In genomic region chr6:107196143-107196542, GRCh38 we compare ENCODE assay signal across 31 cellular contexts.
"Had no signal": no experiment of that assay in that cellular context is flagged by ENCODE, and none has a peak within 500 bp of the region (broad histone marks: within the 10 kb centered on the region; RNA-seq: fewer than 3 reads in every experiment).

No MANE protein-coding gene starts in this region.

- ATAC-seq: activated CD4-positive, alpha-beta T cell treated with anti-CD3 and anti-CD28 coated beads for 36 hours; activated CD4-positive, CD25-positive, alpha-beta regulatory T cell treated with anti-CD3 and anti-CD28 coated beads, Interleukin-2, amount 50 U/mL, for 24 hours; activated CD8-positive, alpha-beta T cell treated with anti-CD3 and anti-CD28 coated beads, Interleukin-2, amount 10 ng/mL, durations not matched to agents 7 days and 5 days; activated naive CD4-positive, alpha-beta T cell treated with anti-CD3 and anti-CD28 coated beads, Interleukin-2, amount 50 U/mL, for 72 hours; PC-3; WTC11 had no signal

- DNase-seq: activated CD4-positive, alpha-beta T cell treated with anti-CD3 and anti-CD28 coated beads for 36 hours; activated CD4-positive, alpha-beta T cell treated with anti-CD3 and anti-CD28 coated beads, Interleukin-2, amount 10 ng/mL, durations not matched to agents 7 days and 5 days; activated CD4-positive, alpha-beta T cell treated with anti-CD3 and anti-CD28 coated beads, Interleukin-2, amount 50 U/mL, for 48 hours; activated CD8-positive, alpha-beta T cell treated with anti-CD3 and anti-CD28 coated beads, Interleukin-2, amount 10 ng/mL, durations not matched to agents 7 days and 5 days; activated gamma-delta T cell; activated naive CD4-positive, alpha-beta T cell treated with anti-CD3 and anti-CD28 coated beads for 36 hours; activated T-cell treated with anti-CD3 and anti-CD28 coated beads, Interleukin-2, amount 50 U/mL, for 24 hours; anterior cingulate cortex; central memory CD4-positive, alpha-beta T cell; NCI-H1092; NCI-H146; NCI-H187; NCI-H2029 treated with DMSO at 0.1 percent for 48 hours; NCI-H2107; NCI-H2171; NCI-H510A; NCI-H526; NCI-H748 treated with DMSO at 0.1 percent for 48 hours; NK-92 treated with Interleukin-12 subunit alpha and Interleukin-12 subunit beta, amount 100 ng/mL, for 24 hours; PC-3; Peyer's patch; RPMI8226; SHP77 treated with DMSO at 0.1 percent for 48 hours; SK-N-SH had no signal

- FAIRE-seq: bronchial epithelial cell, TTC549 had no signal

- H3K4me2 ChIP-seq: SK-N-SH had no signal

- H3K9ac ChIP-seq: SK-N-SH had no signal

- H3K27me3 ChIP-seq: adrenal gland, Peyer's patch, SJSA1 had no signal

- H3K36me3 ChIP-seq: adrenal gland, SJSA1 had no signal

- H3K27ac ChIP-seq: adrenal gland, Peyer's patch, SJSA1 had no signal

- H3K4me1 ChIP-seq: adrenal gland, Peyer's patch, SJSA1 had no signal

- H3K9me3 ChIP-seq: adrenal gland, Peyer's patch, SJSA1, SK-N-SH had no signal

- H3K4me3 ChIP-seq: adrenal gland, Peyer's patch, SJSA1 had no signal
